ENCODE assay signal across 20 cellular contexts in genomic region chr2:174245065-174245464, GRCh38.
"Had no signal": no experiment of that assay in that cellular context is flagged by ENCODE, and none has a peak within 500 bp of the region (broad histone marks: within the 10 kb centered on the region; RNA-seq: fewer than 3 reads in every experiment).

No MANE protein-coding gene starts in this region.

- H3K4me3 ChIP-seq: coronary artery, gastrocnemius medialis, heart left ventricle, left lung, psoas muscle, skin epidermis, suprapubic skin, transverse colon, vagina had no signal

- H3K36me3 ChIP-seq: brain microvascular endothelial cell, gastrocnemius medialis had no signal

- H3K27me3 ChIP-seq: brain microvascular endothelial cell, gastrocnemius medialis, heart left ventricle, left lung, suprapubic skin, transverse colon, vagina had no signal

- H3K27ac ChIP-seq: brain microvascular endothelial cell, coronary artery, gastrocnemius medialis, heart left ventricle, left lung, psoas muscle, skin epidermis, suprapubic skin, transverse colon, vagina had no signal

- H3K9me3 ChIP-seq: gastrocnemius medialis, heart left ventricle, left lung, psoas muscle, suprapubic skin, transverse colon, vagina had no signal

- ATAC-seq: gastrocnemius medialis; heart left ventricle; left lung; psoas muscle; right cardiac atrium; stimulated activated naive CD8-positive, alpha-beta T cell treated with anti-CD3 and anti-CD28 coated beads, Interleukin-15, amount 100 ng/mL, for 72 hours; WTC11 had no signal

- DNase-seq: activated CD4-positive, alpha-beta T cell treated with anti-CD3 and anti-CD28 coated beads for 4 hours; activated CD8-positive, alpha-beta memory T cell treated with anti-CD3 and anti-CD28 coated beads, Interleukin-2, amount 50 U/mL, for 4 hours; activated gamma-delta T cell; activated naive CD8-positive, alpha-beta T cell treated with anti-CD3 and anti-CD28 coated beads, Interleukin-2, amount 10 ng/mL, durations not matched to agents 7 days and 5 days; activated T-cell treated with anti-CD3 and anti-CD28 coated beads, Interleukin-2, amount 50 U/mL, for 48 hours; gastrocnemius medialis; heart left ventricle; left lung; midbrain; psoas muscle; right cardiac atrium; stimulated activated naive CD8-positive, alpha-beta T cell treated with anti-CD3 and anti-CD28 coated beads, Interleukin-15, amount 100 ng/mL, for 72 hours; SW 1271; transverse colon had no signal
